ENCODE assay signal across 8 cellular contexts in the genomic region with DNA sequence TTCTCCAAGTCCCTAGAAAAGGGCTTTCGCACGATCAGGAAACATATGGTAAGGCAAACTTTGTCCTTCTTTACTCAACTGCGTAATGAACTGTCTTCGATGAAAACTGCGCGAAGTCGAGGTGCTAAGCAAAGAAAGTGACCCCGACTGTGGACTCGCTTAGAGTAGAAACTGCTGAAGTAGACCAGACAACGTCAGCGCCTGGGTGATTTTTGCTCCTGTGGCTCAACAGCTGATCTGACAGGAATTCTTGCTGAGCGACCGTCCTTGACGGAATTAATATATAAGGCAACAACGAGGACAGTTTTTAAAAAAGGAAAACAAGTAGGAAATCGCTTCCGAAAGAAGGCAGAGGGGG. TPM values are rescaled to one million over a fixed set of nuclear protein-coding genes. Genes with fewer than 3 reads are reported as not detected.
DNase-seq lines count a peak whose midpoint lies in the region; ATAC-seq and TF ChIP-seq lines count a peak whose summit lies in the region.

No MANE protein-coding gene starts in this region.

- BruUV-seq in Panc1 (replicated peaks; lab: Mats Ljungman, UMichigan), result TSS peak; percentile 77

- POLR2A ChIA-PET in Panc1 (lab: Charles Lee), result interaction anchor here (0.6 kb wide), 1 partner anchor 84 kb away, joined by 11 read pairs; no protein-coding TSS in a partner anchor

- H3K27me3 ChIP-seq in Panc1 (ENCODE audit: control insufficient read depth, insufficient read depth, low read length) (no peaks in the 10 kb centered on the region), skeletal muscle tissue (ENCODE audit: control insufficient read depth in 3 of 3, insufficient read depth in 3 of 3, low read length in 3 of 3) (no peaks in the 10 kb centered on the region)

- in situ Hi-C loops in Panc1 (cut with HindIII; ENCODE audit: low pct_unique_long_range_greater_than_20kb, low sequenced_read_pairs), result no loop called here

- peak overlapping the region; percentile 90 for H3K27ac ChIP-seq in Panc1 (ENCODE audit: low read length)
- peak overlapping the region; percentile 97 for H3K27ac ChIP-seq in skeletal muscle tissue (ENCODE audit: low read depth, low read length)

- no peaks in the 10 kb centered on the region for H3K9me3 ChIP-seq in Panc1 (ENCODE audit: control insufficient read depth, insufficient read depth, low read depth, low read length)
- no peaks in the 10 kb centered on the region for H3K9me3 ChIP-seq in skeletal muscle tissue (ENCODE audit: control insufficient read depth in 3 of 3, low read length in 3 of 3)

- CTCF ChIA-PET in Panc1 (lab: Charles Lee), result interaction anchor here (0.7 kb wide), 1 partner anchor 99 kb away, joined by 3 read pairs; no protein-coding TSS in a partner anchor

- TF ChIP-seq CTCF in Panc1 (IDR thresholded peaks at IDR 0.05), result no peak
- no peak for TF ChIP-seq CTCF in cardiac fibroblast (IDR thresholded peaks at IDR 0.05; ENCODE audit: low read depth, low read length)

- intact Hi-C loops in Panc1 (cut with micrococcal nuclease; ENCODE audit: unreplicated experiment), result loop anchor here (10.0 kb wide), 1 partner anchor 112 kb away; a partner anchor contains a TSS

- H3K36me3 ChIP-seq in Panc1 (ENCODE audit: control insufficient read depth, insufficient read depth, low read length), result no peaks in the 10 kb centered on the region
- H3K36me3 ChIP-seq in skeletal muscle tissue (ENCODE audit: control insufficient read depth in 3 of 3, insufficient read depth in 3 of 3, low read length in 3 of 3), result peaks cover 4 to 20% (median 11%) of the 10 kb centered on the region in 3 donors

- H3K9ac ChIP-seq in skeletal muscle tissue (ENCODE audit: low read depth in 1 of 3, low read length in 3 of 3), result peak overlapping the region; percentile 94 to 97 (median 97)

- H3K4me3 ChIP-seq in Panc1 (ENCODE audit: low read depth in 2 of 2, low read length in 2 of 2) (peak overlapping the region; percentile 81 to 86), cardiac fibroblast (replicated peaks in 1 of 2; ENCODE audit: low read depth in 2 of 2, low read length in 2 of 2) (peak overlapping the region; percentile 86 to 89), skeletal muscle tissue (ENCODE audit: low read length in 3 of 3) (peak overlapping the region; percentile 82 to 97 (median 82))

- DNase-seq in AG20443 (ENCODE audit: low spot score) (peak; percentile 49), Panc1 (ENCODE audit: low read depth, low spot score) (no peak), cardiac fibroblast (ENCODE audit: low read depth in 2 of 2) (peak; percentile 44 to 58), inferior parietal cortex (ENCODE audit: extremely low spot score) (peak; percentile 56), OCI-M2 (lab: John Stamatoyannopoulos, UW; ENCODE audit: unreplicated experiment) (no peak)

- ATAC-seq in GM19324 (IDR thresholded peaks at IDR 0.05; ENCODE audit: low FRiP score, unreplicated experiment) (peak; percentile 15), Panc1 (peak; percentile 1; the same call in 1 of the 2 replicates), HG02763 (IDR thresholded peaks at IDR 0.05; ENCODE audit: unreplicated experiment) (no peak)

- peaks cover 9% of the 10 kb centered on the region; the same call in 1 of the 2 replicates for H3K4me1 ChIP-seq in Panc1 (ENCODE audit: control insufficient read depth, insufficient read depth, low read length)
- H3K4me1 ChIP-seq in skeletal muscle tissue (ENCODE audit: control insufficient read depth in 3 of 3, insufficient read depth in 3 of 3, low read length in 3 of 3), result peaks cover 3 to 12% (median 6%) of the 10 kb centered on the region in 3 donors

RNA-seq across cellular contexts. Expression of a gene that starts 0.6 kb away (rescaled TPM):
- total RNA-seq in Panc1 (2021; ENCODE audit: unreplicated experiment) (61.3 TPM), skeletal muscle tissue (25.1 TPM)
- 24.1 TPM for polyA plus RNA-seq in Panc1 (2012; ENCODE audit: insufficient read length)

RNA-seq across cellular contexts. Expression of a gene that starts 32.7 kb away (rescaled TPM):
- 17.6 TPM for total RNA-seq in Panc1 (2021; ENCODE audit: unreplicated experiment)
- polyA plus RNA-seq in Panc1 (2012; ENCODE audit: insufficient read length), result 9.0 TPM
- 26.6 TPM for total RNA-seq in skeletal muscle tissue

RNA-seq across cellular contexts. Expression of a gene that starts 35.0 kb away (rescaled TPM):
- total RNA-seq in Panc1 (2021; ENCODE audit: unreplicated experiment) (18.4 TPM), skeletal muscle tissue (5.2 TPM)
- polyA plus RNA-seq in Panc1 (2012; ENCODE audit: insufficient read length), result 12.5 TPM

Comparison
In these comparisons a context has a peak if more than half of its experiments do, and no peak if none do; other contexts are left out.
1. DNase-seq: peak in AG20443 (single experiment), cardiac fibroblast (2 of 2) and inferior parietal cortex (single experiment); none in Panc1 (single experiment) and OCI-M2 (single experiment).
2. Peak in every context shown above with its lines, with median percentiles within 50 percentile points of each other: H3K4me3 ChIP-seq.